Comparison of ENCODE assay signal across 28 cellular contexts in the genomic region with DNA sequence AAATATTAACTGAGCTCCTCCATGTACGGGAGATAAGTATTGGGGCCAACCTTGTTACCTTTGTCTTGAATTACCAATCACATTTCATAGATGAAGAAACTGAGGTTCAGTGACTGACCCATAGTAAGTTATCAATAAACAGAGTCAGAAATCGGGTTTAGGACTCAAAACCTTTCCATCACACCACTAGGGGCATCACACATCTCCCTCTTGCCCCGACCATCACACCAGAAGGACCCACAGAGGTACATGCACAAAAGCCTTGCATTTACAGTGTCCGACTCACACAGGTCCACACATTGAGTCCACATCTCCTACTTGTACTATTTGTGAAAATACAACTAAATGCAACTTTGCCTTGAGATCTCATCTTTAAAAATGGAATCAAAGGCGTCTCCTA. TPM values are rescaled to one million over a fixed set of nuclear protein-coding genes. Genes with fewer than 3 reads are reported as not detected.
DNase-seq lines count a peak whose midpoint lies in the region; ATAC-seq, FAIRE-seq and TF ChIP-seq lines count a peak whose summit lies in the region.
"Had no signal": no experiment of that assay in that cellular context is flagged by ENCODE, and none has a peak within 500 bp of the region (broad histone marks: within the 10 kb centered on the region; RNA-seq: fewer than 3 reads in every experiment).

No MANE protein-coding gene starts in this region.

- no peaks in the 10 kb centered on the region for H3K36me3 Mint-ChIP-seq in progenitor cell of endocrine pancreas (ENCODE audit: insufficient read depth)
- H3K36me3 Mint-ChIP-seq in CD8-positive, alpha-beta T cell = no peaks in the 10 kb centered on the region

- H3K79me2 ChIP-seq in Karpas-422 (ENCODE audit: low read length) = no peaks in the 10 kb centered on the region
- H3K79me2 ChIP-seq in GM12878 (ENCODE audit: control insufficient read depth, insufficient read depth, low read length) = no peaks in the 10 kb centered on the region

- intact Hi-C loops in GM12878 (cut with micrococcal nuclease; ENCODE audit: unreplicated experiment) = no loop called here
- intact Hi-C loops in CD8-positive, alpha-beta T cell (cut with DNase I, micrococcal nuclease) = no loop called here

- H3K4me2 ChIP-seq in Karpas-422 (ENCODE audit: low read depth, low read length, poor library complexity, severe bottlenecking) (no peak overlapping the region), GM12878 (ENCODE audit: control insufficient read depth, insufficient read depth) (no peak overlapping the region)
- H3K4me2 ChIP-seq: KMS-11 had no signal

- H3K9me2 ChIP-seq in Karpas-422 (replicated peaks; ENCODE audit: insufficient read depth, low read length) = no peaks in the 10 kb centered on the region

- RAD21 ChIA-PET in GM12878 (lab: Charles Lee; ENCODE audit: unreplicated experiment) = no interaction called here

- in situ Hi-C loops in GM12878 (cut with MboI) = no loop called here

- BruUV-seq in GM12878 (replicated peaks; lab: Mats Ljungman, UMichigan) = no TSS peak

- peaks cover 64% of the 10 kb centered on the region for H3K27me3 Mint-ChIP-seq in progenitor cell of endocrine pancreas
- H3K27me3 Mint-ChIP-seq in CD8-positive, alpha-beta T cell (ENCODE audit: low read depth) = peaks cover 5% of the 10 kb centered on the region

- TF ChIP-seq POLR2A in GM12878 (IDR thresholded peaks at IDR 0.05; ENCODE audit: low read depth, low read length) = no peak

- no peak for FAIRE-seq in GM12878 (lab: Jason Lieb, UNC)
- FAIRE-seq: GM19239 had no signal

- H3K4me1 ChIP-seq in Karpas-422 (ENCODE audit: low read length) = peaks cover 11% of the 10 kb centered on the region
- H3K4me1 ChIP-seq in GM12878 (ENCODE audit: control insufficient read depth, insufficient read depth, low read length) = no peaks in the 10 kb centered on the region
- H3K4me1 ChIP-seq in CD8-positive, alpha-beta T cell (ENCODE audit: insufficient read depth, low read length) = no peaks in the 10 kb centered on the region
- H3K4me1 ChIP-seq: foreskin keratinocyte, SJSA1, uterus had no signal

- no peak overlapping the region for H3K27ac ChIP-seq in Karpas-422 (ENCODE audit: low read length)
- no peak overlapping the region for H3K27ac ChIP-seq in GM12878 (ENCODE audit: control insufficient read depth, insufficient read depth)
- H3K27ac ChIP-seq in CD8-positive, alpha-beta T cell (ENCODE audit: low read depth, low read length) = no peak overlapping the region
- H3K27ac ChIP-seq: epithelial cell of prostate, foreskin keratinocyte, KMS-11, neutrophil, SJSA1, uterus had no signal

- no peak for TF ChIP-seq EP300 in GM12878 (IDR thresholded peaks at IDR 0.05; ENCODE audit: borderline replicate concordance in 1 of 2, control insufficient read depth in 1 of 2, low read depth in 2 of 2, low read length in 2 of 2)

- H3K4me3 ChIP-seq in Karpas-422 (ENCODE audit: low read length) = no peak overlapping the region
- H3K4me3 ChIP-seq in GM12878 = no peak overlapping the region
- no peak overlapping the region for H3K4me3 ChIP-seq in CD8-positive, alpha-beta T cell (ENCODE audit: low read depth, low read length)
- H3K4me3 ChIP-seq: SJSA1, uterus had no signal

- 0 out of 3 replicates have a peak, but pooled peaks have one; percentile 26 for ATAC-seq in GM12878
- ATAC-seq in HG03025 (IDR thresholded peaks at IDR 0.05; ENCODE audit: low FRiP score, unreplicated experiment) = no peak
- no peak for ATAC-seq in HG03469 (IDR thresholded peaks at IDR 0.05; ENCODE audit: unreplicated experiment)
- no peak for ATAC-seq in CD8-positive, alpha-beta T cell
- ATAC-seq: activated CD4-positive, alpha-beta T cell treated with anti-CD3 and anti-CD28 coated beads for 36 hours; foreskin keratinocyte; left lobe of liver had no signal

- TF ChIP-seq CTCF in GM12878 (IDR thresholded peaks at IDR 0.05 in 2 of 3, conservative IDR thresholded peaks at IDR 0.05 in 1 of 3; ENCODE audit: control insufficient read depth in 2 of 3, extremely low read depth in 1 of 3, insufficient read depth in 1 of 3, low read depth in 3 of 3, low read length in 3 of 3) (peak in 2 of 3 experiments; percentile 10 to 29; a peak in 1 of 6 replicates), progenitor cell of endocrine pancreas (IDR thresholded peaks at IDR 0.05; ENCODE audit: unreplicated experiment) (peak; percentile 32)
- no peak for TF ChIP-seq CTCF in CD8-positive, alpha-beta T cell (IDR thresholded peaks at IDR 0.05)

- no peak for TF ChIP-seq RAD21 in GM12878 (IDR thresholded peaks at IDR 0.05; ENCODE audit: insufficient read depth, low read depth, low read length)

- no peaks in the 10 kb centered on the region for H3K36me3 ChIP-seq in Karpas-422 (ENCODE audit: insufficient read depth, low read length)
- H3K36me3 ChIP-seq in GM12878 (ENCODE audit: control insufficient read depth in 2 of 2, insufficient read depth in 2 of 2, low read length in 1 of 2) = no peaks in the 10 kb centered on the region
- no peaks in the 10 kb centered on the region for H3K36me3 ChIP-seq in CD8-positive, alpha-beta T cell (ENCODE audit: insufficient read depth, low read length)
- H3K36me3 ChIP-seq: neutrophil, SJSA1, uterus had no signal

- POLR2A ChIA-PET in GM12878 (lab: Charles Lee) = no interaction called here
- POLR2A ChIA-PET in CD8-positive, alpha-beta T cell (lab: Charles Lee) = no interaction called here

- no peak overlapping the region for H3K4me3 Mint-ChIP-seq in progenitor cell of endocrine pancreas (ENCODE audit: low read depth)
- no peak overlapping the region for H3K4me3 Mint-ChIP-seq in CD8-positive, alpha-beta T cell
- H3K4me3 Mint-ChIP-seq: activated CD4-positive, alpha-beta T cell treated with anti-CD3 and anti-CD28 coated beads for 36 hours had no signal

- DNase-seq in ELR (ENCODE audit: low read depth) = peak; percentile 16
- DNase-seq in Karpas-422 = peak; percentile 42
- DNase-seq in GM12878 (ENCODE audit: low read depth, low spot score) = no peak
- no peak for DNase-seq in progenitor cell of endocrine pancreas (ENCODE audit: low spot score, unreplicated experiment)
- DNase-seq in stimulated activated CD4-positive, alpha-beta T cell treated with anti-CD3 and anti-CD28 coated beads, Interleukin-2, amount 100 ng/mL, for 48 hours = no peak
- DNase-seq in CD8-positive, alpha-beta T cell = no peak
- DNase-seq: activated CD4-positive, alpha-beta T cell treated with anti-CD3 and anti-CD28 coated beads for 36 hours; activated CD8-positive, alpha-beta memory T cell treated with anti-CD3 and anti-CD28 coated beads for 24 hours; activated gamma-delta T cell; activated T-cell treated with anti-CD3 and anti-CD28 coated beads, Interleukin-2, amount 50 U/mL, for 1 hour; foreskin keratinocyte; GF-D8; mesenchymal stem cell; NCI-H1694 treated with DMSO at 0.1 percent for 48 hours; NCI-H2171; NCI-H524; stimulated activated CD4-positive, alpha-beta T cell treated with anti-CD3 and anti-CD28 coated beads, Interleukin-1b, Interleukin-23, amount 100 ng/mL, for 48 hours; uterus had no signal

- SMC1A ChIA-PET in GM12878 (lab: Charles Lee; ENCODE audit: uncharacterized antibody, unreplicated experiment) = no interaction called here

- H3K9me3 ChIP-seq in Karpas-422 (ENCODE audit: low read length) (no peaks in the 10 kb centered on the region), GM12878 (replicated peaks; ENCODE audit: control insufficient read depth, insufficient read depth, low read length) (no peaks in the 10 kb centered on the region)
- H3K9me3 ChIP-seq in CD8-positive, alpha-beta T cell (ENCODE audit: low read length) = no peaks in the 10 kb centered on the region
- H3K9me3 ChIP-seq: neutrophil, SJSA1, uterus had no signal

- H3K27me3 ChIP-seq in Karpas-422 (ENCODE audit: low read length) (no peaks in the 10 kb centered on the region), GM12878 (replicated peaks in 1 of 2; ENCODE audit: control insufficient read depth in 2 of 2, insufficient read depth in 2 of 2, low read length in 1 of 2) (peaks cover 0 to 3% of the 10 kb centered on the region in 2 experiments; a peak in 1 of 4 replicates)
- no peaks in the 10 kb centered on the region for H3K27me3 ChIP-seq in CD8-positive, alpha-beta T cell (ENCODE audit: insufficient read depth, low read length)
- H3K27me3 ChIP-seq: foreskin keratinocyte, uterus had no signal

- WGBS in GM12878 (ENCODE audit: insufficient coverage, insufficient replicate concordance, low lambda C conversion rate, missing lambda C conversion rate) = 25% methylated on average over 5 of the region's 5 CpGs

- H3K9me3 Mint-ChIP-seq in progenitor cell of endocrine pancreas (ENCODE audit: low read depth) = no peaks in the 10 kb centered on the region
- H3K9me3 Mint-ChIP-seq in CD8-positive, alpha-beta T cell = no peaks in the 10 kb centered on the region

- CTCF ChIA-PET in GM12878 (lab: Yijun Ruan, JAX) = interaction anchor here (1.1 to 2.9 kb wide), 3 partner anchors 8 to 11 kb away, joined by 3 to 15 read pairs (median 3); no protein-coding TSS in a partner anchor
- CTCF ChIA-PET in CD8-positive, alpha-beta T cell (lab: Charles Lee) = interaction anchor here (1.3 kb wide), 1 partner anchor 14 kb away, joined by 3 read pairs; no protein-coding TSS in a partner anchor

- no peak overlapping the region for H3K9ac ChIP-seq in Karpas-422 (ENCODE audit: low read length)
- no peak overlapping the region for H3K9ac ChIP-seq in GM12878 (ENCODE audit: control insufficient read depth, insufficient read depth, low read length)
- H3K9ac ChIP-seq: KMS-11 had no signal

- H4K20me1 ChIP-seq in Karpas-422 (ENCODE audit: insufficient read depth, low read depth, low read length) (no peaks in the 10 kb centered on the region), GM12878 (ENCODE audit: control insufficient read depth, insufficient read depth) (no peaks in the 10 kb centered on the region)

- H2AFZ ChIP-seq in Karpas-422 (ENCODE audit: low read length) (no peak overlapping the region), GM12878 (ENCODE audit: control insufficient read depth, low read depth, low read length) (no peak overlapping the region)

- H3K4me1 Mint-ChIP-seq in progenitor cell of endocrine pancreas (ENCODE audit: low read depth) = peaks cover 22% of the 10 kb centered on the region
- H3K4me1 Mint-ChIP-seq in CD8-positive, alpha-beta T cell (ENCODE audit: low read depth) = no peaks in the 10 kb centered on the region
- H3K4me1 Mint-ChIP-seq: activated CD4-positive, alpha-beta T cell treated with anti-CD3 and anti-CD28 coated beads for 36 hours had no signal

- H3K27ac Mint-ChIP-seq in progenitor cell of endocrine pancreas = no peak overlapping the region
- no peak overlapping the region for H3K27ac Mint-ChIP-seq in CD8-positive, alpha-beta T cell
- H3K27ac Mint-ChIP-seq: activated CD4-positive, alpha-beta T cell treated with anti-CD3 and anti-CD28 coated beads for 36 hours had no signal

RNA-seq across cellular contexts. Expression of a gene that starts 29.4 kb away (rescaled TPM):
- not detected in 2 replicates for total RNA-seq in Karpas-422 (2014; rRNA removed; shearing (Covaris generic); ENCODE audit: low replicate concordance)
- not detected in 2 replicates for total RNA-seq in GM12878 (2013; cell fraction: nucleolus; rRNA removed)
- total RNA-seq in GM12878 (2014; rRNA removed) = 0.11 and 0.16 TPM in 2 replicates
- total RNA-seq in GM12878 (2014; rRNA removed; fragmentation: Illumina TruSeq; extraction: Trizol) = 0.18 and 0.22 TPM in 2 replicates
- 0.29 and 0.44 TPM in 2 replicates for total RNA-seq in GM12878 (2021)
- not detected for polyA plus RNA-seq in GM12878 (2011; ENCODE audit: low read depth)
- not detected in 2 replicates for polyA plus RNA-seq in GM12878 (2011; rRNA removed)
- polyA plus RNA-seq in GM12878 (2011; cell fraction: cytosol; rRNA removed) = not detected in 2 replicates
- not detected in 2 replicates for polyA plus RNA-seq in GM12878 (2011; cell fraction: nucleus; rRNA removed)
- 0.07 TPM in 1 of 2 replicates, not detected in the other for polyA plus RNA-seq in GM12878 (2012)
- 0.16 TPM in 2 replicates for polyA plus RNA-seq in GM12878 (2014; fragmentation: Illumina TruSeq; extraction: Trizol)
- under 1 TPM in 1 of 2 experiments, not detected in 1; 0.11 TPM for polyA plus RNA-seq in GM12878 (2014; fragmentation: Nextera tagmentation; extraction: Ambion mirVana)
- 0.33 and 0.56 TPM in 2 replicates for polyA plus RNA-seq in GM12878 (2014; rRNA removed)
- not detected for polyA plus RNA-seq in GM12878 (2016; fragmentation: Nextera tagmentation; extraction: Ambion mirVana)
- not detected in 2 replicates for polyA minus RNA-seq in GM12878 (2011; rRNA and poly(A)+ RNA removed)
- not detected in 2 replicates for polyA minus RNA-seq in GM12878 (2011; cell fraction: cytosol; rRNA and poly(A)+ RNA removed)
- polyA minus RNA-seq in GM12878 (2011; cell fraction: nucleus; rRNA and poly(A)+ RNA removed) = not detected in 2 replicates
- 0.58 and 0.72 TPM in 2 replicates for total RNA-seq in progenitor cell of endocrine pancreas
- total RNA-seq in CD8-positive, alpha-beta T cell = not detected
- total RNA-seq: activated CD4-positive, alpha-beta T cell treated with anti-CD3 and anti-CD28 coated beads for 36 hours; foreskin keratinocyte; SJSA1; T-helper 1 cell treated with Interleukin-12 subunit alpha and Interleukin-12 subunit beta and Interleukin-4 antibody, amounts not matched to agents 30 ng/mL and 1 ng/mL, for 36 hours had no signal
- polyA plus RNA-seq: AG04450, foreskin keratinocyte had no signal

Comparison
In these comparisons a context has a peak if more than half of its experiments do, and no peak if none do; other contexts are left out.
1. DNase-seq: peak in ELR (single experiment) and Karpas-422 (single experiment); none in GM12878 (single experiment), progenitor cell of endocrine pancreas (single experiment), stimulated activated CD4-positive, alpha-beta T cell treated with anti-CD3 and anti-CD28 coated beads, Interleukin-2, amount 100 ng/mL, for 48 hours (0 of 2) and CD8-positive, alpha-beta T cell (0 of 7).